Comparison of ENCODE assay signal across 8 cellular contexts in genomic region chr17:59513934-59514841, GRCh38. TPM values are rescaled to one million over a fixed set of nuclear protein-coding genes. Genes with fewer than 3 reads are reported as not detected.
DNase-seq lines count a peak whose midpoint lies in the region; ATAC-seq and TF ChIP-seq lines count a peak whose summit lies in the region.

No MANE protein-coding gene starts in this region.

- no peak for TF ChIP-seq POLR2A in upper lobe of left lung (IDR thresholded peaks at IDR 0.05)

- ATAC-seq in upper lobe of left lung (ENCODE audit: low FRiP score in 2 of 2) (peak; percentile 69 to 78), HG02884 (IDR thresholded peaks at IDR 0.05; ENCODE audit: unreplicated experiment) (no peak), HG02642 (IDR thresholded peaks at IDR 0.05; ENCODE audit: poor library complexity, unreplicated experiment) (no peak), GM18868 (IDR thresholded peaks at IDR 0.05; ENCODE audit: unreplicated experiment) (no peak)

- H3K4me3 ChIP-seq in adipocyte (ENCODE audit: low read length) (no peak overlapping the region), upper lobe of left lung (no peak overlapping the region)

- TF ChIP-seq EP300 in upper lobe of left lung (IDR thresholded peaks at IDR 0.05): no peak

- H3K27me3 ChIP-seq in adipocyte (replicated peaks; ENCODE audit: control insufficient read depth, insufficient read depth, low read length) (no peaks in the 10 kb centered on the region), upper lobe of left lung (no peaks in the 10 kb centered on the region)

- H3K36me3 ChIP-seq in adipocyte (ENCODE audit: control insufficient read depth, insufficient read depth, low read length, severe bottlenecking) (no peaks in the 10 kb centered on the region), upper lobe of left lung (no peaks in the 10 kb centered on the region)

- 30 to 33% methylated on average over 8 of the region's 8 CpGs for WGBS in upper lobe of left lung, 2 donors

- TF ChIP-seq CTCF in upper lobe of left lung (IDR thresholded peaks at IDR 0.05): no peak

- H3K27ac ChIP-seq in upper lobe of left lung: peak overlapping the region; percentile 18 to 53 (median 26)

- no peaks in the 10 kb centered on the region for H3K9me3 ChIP-seq in adipocyte (ENCODE audit: control insufficient read depth, low read length)
- no peaks in the 10 kb centered on the region for H3K9me3 ChIP-seq in upper lobe of left lung

- no peak overlapping the region for H3K9ac ChIP-seq in adipocyte (ENCODE audit: low read length)

- H3K4me1 ChIP-seq in adipocyte (ENCODE audit: control insufficient read depth, insufficient read depth, low read length) (peaks cover 23% of the 10 kb centered on the region), upper lobe of left lung (peaks cover 19 to 34% (median 25%) of the 10 kb centered on the region in 4 donors)

- peak; percentile 94 for DNase-seq in DMS153 (lab: John Stamatoyannopoulos, UW)
- peak; percentile 97 to 98 for DNase-seq in NCI-H2081 (lab: John Stamatoyannopoulos, UW)
- DNase-seq in adipocyte (ENCODE audit: low read depth): peak; percentile 55
- peak; percentile 89 for DNase-seq in iris pigment epithelial cell (ENCODE audit: low read depth)
- peak in 1 of 2 donors; percentile 93 for DNase-seq in upper lobe of left lung

RNA-seq across cellular contexts. Expression of gene DHX40, which starts 51.2 kb away (rescaled TPM):
- 10 to 100 TPM; 11.8 to 63.2 (median 21.0) TPM for total RNA-seq in upper lobe of left lung

Comparison
In these comparisons a context has a peak if more than half of its experiments do, and no peak if none do; other contexts are left out.
1. ATAC-seq: peak in upper lobe of left lung (2 of 2); none in HG02884 (single experiment), HG02642 (single experiment) and GM18868 (single experiment).